Comparison of ENCODE assay signal across 7 cellular contexts in genomic region chr3:53346514-53346913, GRCh38. TPM values are rescaled to one million over a fixed set of nuclear protein-coding genes. Genes with fewer than 3 reads are reported as not detected.
DNase-seq lines count a peak whose midpoint lies in the region; ATAC-seq lines count a peak whose summit lies in the region.

No MANE protein-coding gene starts in this region.

- H3K9me3 Mint-ChIP-seq in naive thymus-derived CD8-positive, alpha-beta T cell, result no peaks in the 10 kb centered on the region

- peak; percentile 8 for DNase-seq in NCI-H69 (lab: John Stamatoyannopoulos, UW)
- DNase-seq in effector memory CD4-positive, alpha-beta T cell, result no peak
- DNase-seq in naive thymus-derived CD8-positive, alpha-beta T cell, result no peak
- DNase-seq in superior temporal gyrus (ENCODE audit: extremely low spot score), result no peak
- DNase-seq in middle frontal gyrus (ENCODE audit: extremely low spot score, low spot score), result no peak

- peak overlapping the region; percentile 95 to 100 (median 98) for H3K4me3 Mint-ChIP-seq in naive thymus-derived CD8-positive, alpha-beta T cell

- peak overlapping the region; percentile 96 for H3K4me3 ChIP-seq in GM08714 (ENCODE audit: low read length)
- peak overlapping the region; percentile 100 for H3K4me3 ChIP-seq in effector memory CD4-positive, alpha-beta T cell (ENCODE audit: insufficient read depth, low read depth, low read length, poor library complexity, severe bottlenecking)

- H3K4me1 ChIP-seq in effector memory CD4-positive, alpha-beta T cell (ENCODE audit: control insufficient read depth, insufficient read depth, low read length, poor library complexity, severe bottlenecking), result peaks cover 8% of the 10 kb centered on the region

- H3K9me3 ChIP-seq in effector memory CD4-positive, alpha-beta T cell (ENCODE audit: control insufficient read depth, low read length), result no peaks in the 10 kb centered on the region

- POLR2A ChIA-PET in naive thymus-derived CD8-positive, alpha-beta T cell (lab: Charles Lee), result interaction anchor here (1.1 to 1.9 kb wide), 3 partner anchors 11 to 91 kb away, joined by 4 to 7 read pairs (median 4); partner anchors contain the start of gene TKT

- H3K36me3 Mint-ChIP-seq in naive thymus-derived CD8-positive, alpha-beta T cell, result peaks cover 3 to 30% (median 6%) of the 10 kb centered on the region in 3 donors

- H3K27me3 Mint-ChIP-seq in naive thymus-derived CD8-positive, alpha-beta T cell, result no peaks in the 10 kb centered on the region

- peaks cover 19 to 48% (median 41%) of the 10 kb centered on the region in 4 donors for H3K4me1 Mint-ChIP-seq in naive thymus-derived CD8-positive, alpha-beta T cell

- no peak for ATAC-seq in naive thymus-derived CD8-positive, alpha-beta T cell
- no peak for ATAC-seq in HG03439 (IDR thresholded peaks at IDR 0.05; ENCODE audit: unreplicated experiment)

- no peaks in the 10 kb centered on the region for H3K27me3 ChIP-seq in effector memory CD4-positive, alpha-beta T cell (replicated peaks; ENCODE audit: control insufficient read depth, insufficient read depth, low read length, poor library complexity, severe bottlenecking)

- H3K27ac ChIP-seq in effector memory CD4-positive, alpha-beta T cell (ENCODE audit: insufficient read depth, low read length, poor library complexity, severe bottlenecking), result peak overlapping the region; percentile 98

- H3K36me3 ChIP-seq in effector memory CD4-positive, alpha-beta T cell (ENCODE audit: control insufficient read depth, insufficient read depth, low read length), result peaks cover 13% of the 10 kb centered on the region

- peak overlapping the region; percentile 86 to 100 (median 99) for H3K27ac Mint-ChIP-seq in naive thymus-derived CD8-positive, alpha-beta T cell

RNA-seq across cellular contexts. Expression of gene DCP1A, which starts 0.8 kb away (rescaled TPM):
- 10 to 100 TPM; 36.4 to 44.4 TPM for total RNA-seq in naive thymus-derived CD8-positive, alpha-beta T cell
- 10 to 100 TPM; 68.5 to 80.5 (median 72.5) TPM for polyA plus RNA-seq in naive thymus-derived CD8-positive, alpha-beta T cell
